Comparison of ENCODE assay signal across 17 cellular contexts in genomic region chr16:56910114-56910511, GRCh38. TPM values are rescaled to one million over a fixed set of nuclear protein-coding genes. Genes with fewer than 3 reads are reported as not detected.
DNase-seq lines count a peak whose midpoint lies in the region; ATAC-seq, FAIRE-seq and TF ChIP-seq lines count a peak whose summit lies in the region.
"Had no signal": no experiment of that assay in that cellular context is flagged by ENCODE, and none has a peak within 500 bp of the region (broad histone marks: within the 10 kb centered on the region; RNA-seq: fewer than 3 reads in every experiment).

No MANE protein-coding gene starts in this region.

- no peaks in the 10 kb centered on the region for H3K9me3 ChIP-seq in astrocyte (ENCODE audit: insufficient read depth, low read depth, low read length)
- H3K9me3 ChIP-seq in neutrophil, result no peaks in the 10 kb centered on the region
- H3K9me3 ChIP-seq: body of pancreas, gastrocnemius medialis, pancreas had no signal

- H3K4me1 Mint-ChIP-seq in CD14-positive monocyte (peaks cover 53% of the 10 kb centered on the region), astrocyte (ENCODE audit: low read depth, unreplicated experiment) (peaks cover 41% of the 10 kb centered on the region)
- H3K4me1 Mint-ChIP-seq: CD8-positive, alpha-beta memory T cell had no signal

- ATAC-seq in HG02798 (IDR thresholded peaks at IDR 0.05; ENCODE audit: poor library complexity, unreplicated experiment), result no peak
- ATAC-seq: effector memory CD8-positive, alpha-beta T cell; HepG2 had no signal

- FAIRE-seq in astrocyte (lab: Jason Lieb, UNC), result no peak
- FAIRE-seq: HepG2, pancreas had no signal

- H3K4me1 ChIP-seq in astrocyte (ENCODE audit: insufficient read depth, low read length), result peaks cover 34% of the 10 kb centered on the region
- H3K4me1 ChIP-seq in neutrophil (ENCODE audit: control insufficient read depth in 1 of 2, insufficient read depth in 1 of 2, low read depth in 1 of 2, low read length in 1 of 2), result peaks cover 28 to 34% of the 10 kb centered on the region in 2 experiments

- intact Hi-C loops in CD14-positive monocyte (cut with micrococcal nuclease), result no loop called here

- H3K36me3 ChIP-seq in astrocyte (ENCODE audit: insufficient read depth, low read length) (no peaks in the 10 kb centered on the region), neutrophil (no peaks in the 10 kb centered on the region)
- H3K36me3 ChIP-seq: gastrocnemius medialis, pancreas had no signal

- no peaks in the 10 kb centered on the region for H4K20me1 ChIP-seq in astrocyte (ENCODE audit: insufficient read depth, low read length)

- H3K36me3 Mint-ChIP-seq in CD14-positive monocyte, result peaks cover 3 to 8% of the 10 kb centered on the region in 2 donors
- no peaks in the 10 kb centered on the region for H3K36me3 Mint-ChIP-seq in astrocyte (ENCODE audit: low read depth, unreplicated experiment)
- H3K36me3 Mint-ChIP-seq: CD8-positive, alpha-beta memory T cell had no signal

- peak overlapping the region; percentile 63 for H3K4me2 ChIP-seq in astrocyte (ENCODE audit: low read length)

- peaks cover 0 to 6% (median 0%) of the 10 kb centered on the region in 7 donors for H3K9me3 Mint-ChIP-seq in CD14-positive monocyte
- H3K9me3 Mint-ChIP-seq in astrocyte (ENCODE audit: unreplicated experiment), result peaks cover 9% of the 10 kb centered on the region
- H3K9me3 Mint-ChIP-seq: effector memory CD8-positive, alpha-beta T cell had no signal

- H3K4me3 Mint-ChIP-seq in CD14-positive monocyte (peak overlapping the region; percentile 10 to 81), astrocyte (ENCODE audit: unreplicated experiment) (peak overlapping the region; percentile 73)
- H3K4me3 Mint-ChIP-seq: activated CD4-positive, alpha-beta T cell treated with anti-CD3 and anti-CD28 coated beads, Interleukin-2, amount 10 ng/mL, durations not matched to agents 7 days and 5 days; CD8-positive, alpha-beta memory T cell; effector memory CD8-positive, alpha-beta T cell had no signal

- H2AFZ ChIP-seq in astrocyte (ENCODE audit: low read depth, low read length), result no peak overlapping the region

- no peaks in the 10 kb centered on the region for H3K79me2 ChIP-seq in astrocyte (ENCODE audit: insufficient read depth, low read length)

- no peak for DNase-seq in CD14-positive monocyte (ENCODE audit: low spot score)
- no peak for DNase-seq in HL-60 (ENCODE audit: low read depth in 1 of 2, low spot score in 1 of 2)
- DNase-seq in astrocyte (ENCODE audit: low read depth), result no peak
- no peak for DNase-seq in NCI-H2029 (lab: John Stamatoyannopoulos, UW)
- no peak for DNase-seq in Ammon's horn (ENCODE audit: low spot score)
- DNase-seq in activated effector memory CD4-positive, alpha-beta T cell treated with anti-CD3 and anti-CD28 coated beads, Interleukin-2, amount 50 U/mL, for 16 hours, result no peak
- DNase-seq: activated CD4-positive, alpha-beta T cell treated with anti-CD3 and anti-CD28 coated beads, Interleukin-2, amount 10 ng/mL, durations not matched to agents 7 days and 5 days; effector memory CD8-positive, alpha-beta T cell; NCI-H146; pancreas; T1000 had no signal

- H3K9ac ChIP-seq in astrocyte (ENCODE audit: low read length), result peak overlapping the region; percentile 37

- H3K27ac ChIP-seq in HL-60 (replicated peaks) (peak overlapping the region; percentile 8; the same call in 1 of the 2 replicates), astrocyte (ENCODE audit: low read depth, low read length) (peak overlapping the region; percentile 74), neutrophil (peak overlapping the region; percentile 84)

- H3K27me3 ChIP-seq in HL-60 (ENCODE audit: insufficient read depth, poor library complexity, severe bottlenecking), result no peaks in the 10 kb centered on the region
- H3K27me3 ChIP-seq in astrocyte (ENCODE audit: insufficient read depth, low read length), result no peaks in the 10 kb centered on the region
- H3K27me3 ChIP-seq in neutrophil, result no peaks in the 10 kb centered on the region
- H3K27me3 ChIP-seq: body of pancreas, pancreas had no signal

- H3K4me3 ChIP-seq in HL-60 (replicated peaks; ENCODE audit: insufficient read depth, low read length) (no peak overlapping the region), astrocyte (ENCODE audit: insufficient read depth, low read depth, low read length) (no peak overlapping the region), neutrophil (ENCODE audit: low read depth in 1 of 2, low read length in 1 of 2) (peak overlapping the region in 1 of 2 experiments; percentile 42)
- H3K4me3 ChIP-seq: body of pancreas, gastrocnemius medialis, pancreas had no signal

- H3K27ac Mint-ChIP-seq in CD14-positive monocyte (peak overlapping the region; percentile 90 to 95 (median 93)), astrocyte (ENCODE audit: unreplicated experiment) (peak overlapping the region; percentile 98)
- H3K27ac Mint-ChIP-seq: activated CD4-positive, alpha-beta T cell treated with anti-CD3 and anti-CD28 coated beads, Interleukin-2, amount 10 ng/mL, durations not matched to agents 7 days and 5 days; effector memory CD8-positive, alpha-beta T cell had no signal

- TF ChIP-seq CTCF in CD14-positive monocyte (IDR thresholded peaks at IDR 0.05) (no peak), HL-60 (IDR thresholded peaks at IDR 0.05; ENCODE audit: insufficient read depth, low read length) (no peak), astrocyte (IDR thresholded peaks at IDR 0.05; ENCODE audit: insufficient read depth, low read depth, low read length) (no peak), neutrophil (IDR thresholded peaks at IDR 0.05) (no peak)

- H3K27me3 Mint-ChIP-seq in CD14-positive monocyte (ENCODE audit: low read depth in 3 of 3), result peaks cover 1 to 9% (median 4%) of the 10 kb centered on the region in 3 donors
- H3K27me3 Mint-ChIP-seq in astrocyte (ENCODE audit: low read depth, unreplicated experiment), result peaks cover 2% of the 10 kb centered on the region

RNA-seq across cellular contexts. Expression of gene HERPUD1, which starts 21.8 kb away (rescaled TPM):
- polyA plus RNA-seq in CD14-positive monocyte, result 100 to 1,000 TPM; 179 to 186 TPM
- 234 and 252 TPM in 2 replicates for total RNA-seq in astrocyte

RNA-seq across cellular contexts. Expression of gene SLC12A3, which starts 45.1 kb away (rescaled TPM):
- polyA plus RNA-seq in CD14-positive monocyte, result not detected
- total RNA-seq in astrocyte, result 0.07 and 0.18 TPM in 2 replicates
- total RNA-seq: activated CD4-positive, alpha-beta T cell treated with anti-CD3 and anti-CD28 coated beads, Interleukin-2, amount 10 ng/mL, durations not matched to agents 7 days and 5 days; body of pancreas; CD8-positive, alpha-beta memory T cell; gastrocnemius medialis; HepG2 had no signal
- polyA plus RNA-seq: CD8-positive, alpha-beta memory T cell had no signal

RNA-seq across cellular contexts. Expression of gene CETP, which starts 51.6 kb away (rescaled TPM):
- polyA plus RNA-seq in CD14-positive monocyte, result 1 to 10 TPM; 1.3 to 2.1 TPM
- 0.17 TPM in 1 of 2 replicates, not detected in the other for total RNA-seq in astrocyte
- total RNA-seq: activated CD4-positive, alpha-beta T cell treated with anti-CD3 and anti-CD28 coated beads, Interleukin-2, amount 10 ng/mL, durations not matched to agents 7 days and 5 days; CD8-positive, alpha-beta memory T cell; gastrocnemius medialis had no signal
- polyA plus RNA-seq: CD8-positive, alpha-beta memory T cell had no signal

Comparison
In these comparisons a context has a peak if more than half of its experiments do, and no peak if none do; other contexts are left out.
1. H3K27ac ChIP-seq: peak in every context shown above with its lines; median percentile 84 in neutrophil; 74 in astrocyte; 8 in HL-60.